Comparison of ENCODE assay signal across 1 cellular context in genomic region chr12:92062539-92063493, GRCh38.
TF ChIP-seq lines count a peak whose summit lies in the region.

No MANE protein-coding gene starts in this region.

TF ChIP-seq in HEK293, 187 proteins besides CTCF, POLR2A, EP300 and RAD21 (continued from another document):
- no peak for TF ChIP-seq ZNF707 (tag by site-specific recombination; IDR thresholded peaks at IDR 0.05)
- TF ChIP-seq, protein P1, sequence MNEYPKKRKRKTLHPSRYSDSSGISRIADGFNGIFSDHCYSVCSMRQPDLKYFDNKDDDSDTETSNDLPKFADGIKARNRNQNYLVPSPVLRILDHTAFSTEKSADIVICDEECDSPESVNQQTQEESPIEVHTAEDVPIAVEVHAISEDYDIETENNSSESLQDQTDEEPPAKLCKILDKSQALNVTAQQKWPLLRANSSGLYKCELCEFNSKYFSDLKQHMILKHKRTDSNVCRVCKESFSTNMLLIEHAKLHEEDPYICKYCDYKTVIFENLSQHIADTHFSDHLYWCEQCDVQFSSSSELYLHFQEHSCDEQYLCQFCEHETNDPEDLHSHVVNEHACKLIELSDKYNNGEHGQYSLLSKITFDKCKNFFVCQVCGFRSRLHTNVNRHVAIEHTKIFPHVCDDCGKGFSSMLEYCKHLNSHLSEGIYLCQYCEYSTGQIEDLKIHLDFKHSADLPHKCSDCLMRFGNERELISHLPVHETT (tag by site-specific recombination; IDR thresholded peaks at IDR 0.05) = no peak
